Comparison of ENCODE assay signal across 8 cellular contexts in genomic region chr14:21039059-21039422, GRCh38. TPM values are rescaled to one million over a fixed set of nuclear protein-coding genes. Genes with fewer than 3 reads are reported as not detected.
DNase-seq lines count a peak whose midpoint lies in the region; ATAC-seq, FAIRE-seq and TF ChIP-seq lines count a peak whose summit lies in the region.

No MANE protein-coding gene starts in this region.

- H4K91ac ChIP-seq in H1 (replicated peaks; ENCODE audit: insufficient read length, low read length) = no peak overlapping the region

- CTCF ChIA-PET in H1 (lab: Charles Lee; ENCODE audit: partially characterized antibody) = interaction anchor here (1.1 to 7.2 kb wide), 20 partner anchors 9 to 341 kb away, joined by 3 to 371 read pairs (median 9); partner anchors contain the start of genes ARHGEF40, NDRG2 and TPPP2

- H3K36me3 ChIP-seq in H1 (ENCODE audit: control insufficient read depth in 2 of 4, insufficient read depth in 4 of 4, low read length in 3 of 4) (no peaks in the 10 kb centered on the region), thyroid gland (no peaks in the 10 kb centered on the region), HAP-1 (replicated peaks) (no peaks in the 10 kb centered on the region)

- TF ChIP-seq EP300 in H1 (IDR thresholded peaks at IDR 0.05; ENCODE audit: borderline replicate concordance in 1 of 2, low read depth in 2 of 2, low read length in 2 of 2) = no peak

- no peak overlapping the region for H2AK5ac ChIP-seq in H1 (ENCODE audit: low read depth, low read length)

- H3K14ac ChIP-seq in H1 (ENCODE audit: insufficient read length) = no peak overlapping the region

- no peak for ATAC-seq in GM18858 (IDR thresholded peaks at IDR 0.05; ENCODE audit: unreplicated experiment)

- no peak overlapping the region for H3K4me3 Mint-ChIP-seq in activated T-cell treated with anti-CD3 and anti-CD28 coated beads, Interleukin-2, amount 50 U/mL, for 24 hours

- no peak overlapping the region for H2AFZ ChIP-seq in H1 (ENCODE audit: low read length)

- WGBS in H1 (ENCODE audit: extremely low coverage in 1 of 2, insufficient coverage in 1 of 2, insufficient read length in 1 of 2, insufficient replicate concordance in 2 of 2, low coverage in 1 of 2, low lambda C conversion rate in 2 of 2, missing lambda C conversion rate in 1 of 2), 2 experiments = 61% methylated on average over 5 of the region's 7 CpGs; no CpG with 5 or more reads in 1 of the 2 experiments
- WGBS in thyroid gland, 2 donors = 7 to 20% methylated on average over 7 of the region's 7 CpGs

- POLR2A ChIA-PET in H1 (lab: Charles Lee; ENCODE audit: partially characterized antibody) = interaction anchor here (1.3 to 4.4 kb wide), 5 partner anchors 13 to 29 kb away, joined by 5 to 36 read pairs (median 10); partner anchors contain the start of gene NDRG2

- no peak overlapping the region for H3K9ac ChIP-seq in H1 (replicated peaks in 1 of 4; ENCODE audit: extremely low read depth in 1 of 4, low read depth in 3 of 4, low read length in 3 of 4)

- no peaks in the 10 kb centered on the region for H3K79me1 ChIP-seq in H1 (ENCODE audit: low read depth, low read length)

- no peaks in the 10 kb centered on the region for H3K4me1 Mint-ChIP-seq in activated T-cell treated with anti-CD3 and anti-CD28 coated beads, Interleukin-2, amount 50 U/mL, for 24 hours (ENCODE audit: low read depth)

- H3K18ac ChIP-seq in H1 (ENCODE audit: extremely low read depth, low read length) = peak overlapping the region; percentile 36; the same call in 1 of the 2 replicates

- no peak for FAIRE-seq in H1 (lab: Jason Lieb, UNC)

- no peak overlapping the region for H2BK120ac ChIP-seq in H1 (replicated peaks; ENCODE audit: low read depth, low read length)

- H3K4me3 ChIP-seq in H1 (ENCODE audit: extremely low read depth in 1 of 4, insufficient read depth in 2 of 4, low read depth in 3 of 4, low read length in 4 of 4) (no peak overlapping the region), thyroid gland (replicated peaks in 1 of 3) (no peak overlapping the region), HAP-1 (no peak overlapping the region)

- no peak overlapping the region for H3K4ac ChIP-seq in H1 (replicated peaks; ENCODE audit: insufficient read length, low read depth, low read length)

- H2BK15ac ChIP-seq in H1 (ENCODE audit: low read length) = no peak overlapping the region

- intact Hi-C loops in thyroid gland (cut with DNase I) = no loop called here

- H3K4me2 ChIP-seq in H1 (ENCODE audit: insufficient read depth in 1 of 2, low read depth in 2 of 2, low read length in 2 of 2) = peak overlapping the region; percentile 15 to 27; a peak in 1 of 4 replicates

- H2BK5ac ChIP-seq in H1 (ENCODE audit: low read depth, low read length) = no peak overlapping the region; the same call in 1 of the 2 replicates

- TF ChIP-seq POLR2A in H1 (IDR thresholded peaks at IDR 0.05; ENCODE audit: control extremely low read depth in 1 of 2, low read depth in 2 of 2, low read length in 2 of 2) (0 out of 3 replicates have a peak, but pooled peaks of 1 of the 2 experiments have one; percentile 25), thyroid gland (IDR thresholded peaks at IDR 0.05) (peak in 1 of 2 donors; percentile 25)

- no peak overlapping the region for H3K56ac ChIP-seq in H1 (replicated peaks; ENCODE audit: insufficient read length, low read depth, low read length)

- no peak overlapping the region for H3K23ac ChIP-seq in H1 (ENCODE audit: insufficient read length)

- peaks cover 8 to 11% (median 10%) of the 10 kb centered on the region in 4 experiments; a peak in 6 of 7 replicates for H3K4me1 ChIP-seq in H1 (replicated peaks in 1 of 4; ENCODE audit: control insufficient read depth in 3 of 4, insufficient read depth in 4 of 4, low read length in 3 of 4)
- peaks cover 24 to 34% of the 10 kb centered on the region in 2 donors for H3K4me1 ChIP-seq in thyroid gland
- H3K4me1 ChIP-seq in HAP-1 = no peaks in the 10 kb centered on the region

- no peak overlapping the region for H2BK20ac ChIP-seq in H1 (ENCODE audit: low read length)

- H3K79me2 ChIP-seq in H1 (ENCODE audit: control insufficient read depth in 1 of 2, insufficient read depth in 2 of 2, low read length in 2 of 2) = no peaks in the 10 kb centered on the region

- no peaks in the 10 kb centered on the region for H3K36me3 Mint-ChIP-seq in activated T-cell treated with anti-CD3 and anti-CD28 coated beads, Interleukin-2, amount 50 U/mL, for 24 hours (ENCODE audit: low read depth)

- no peak for TF ChIP-seq CTCF in H1 (IDR thresholded peaks at IDR 0.05; ENCODE audit: control extremely low read depth in 1 of 3, insufficient read depth in 1 of 3, low read depth in 1 of 3, low read length in 3 of 3)
- no peak for TF ChIP-seq CTCF in thyroid gland (IDR thresholded peaks at IDR 0.05)

- peaks cover 2% of the 10 kb centered on the region; the same call in 1 of the 2 replicates for H3K23me2 ChIP-seq in H1 (ENCODE audit: low read depth, low read length)

- DNase-seq in NCI-H2196 treated with DMSO at 0.1 percent for 48 hours (lab: John Stamatoyannopoulos, UW; ENCODE audit: unreplicated experiment) = peak; percentile 54
- DNase-seq in H1 (ENCODE audit: low read depth in 1 of 2, low spot score in 2 of 2) = peak in 1 of 2 experiments; percentile 54
- peak; percentile 90 for DNase-seq in medulla oblongata (ENCODE audit: extremely low spot score)
- peak; percentile 68 to 82 for DNase-seq in thyroid gland
- DNase-seq in HT-29 (ENCODE audit: low spot score) = no peak
- DNase-seq in activated T-cell treated with anti-CD3 and anti-CD28 coated beads, Interleukin-2, amount 50 U/mL, for 24 hours = no peak
- DNase-seq in HAP-1 (ENCODE audit: low spot score in 2 of 2) = no peak

- no peak overlapping the region for H4K8ac ChIP-seq in H1 (ENCODE audit: extremely low read depth, insufficient read depth, low read length)

- H2BK12ac ChIP-seq in H1 (ENCODE audit: low read depth, low read length) = peak overlapping the region; percentile 78; the same call in 1 of the 2 replicates

- no peaks in the 10 kb centered on the region for H3K9me3 Mint-ChIP-seq in activated T-cell treated with anti-CD3 and anti-CD28 coated beads, Interleukin-2, amount 50 U/mL, for 24 hours

- no peak; a peak in 1 of 4 replicates for TF ChIP-seq RAD21 in H1 (IDR thresholded peaks at IDR 0.05 in 1 of 2, conservative IDR thresholded peaks at IDR 0.05 in 1 of 2; ENCODE audit: low read depth in 2 of 2, low read length in 2 of 2)

- H4K5ac ChIP-seq in H1 (ENCODE audit: insufficient read length, low read depth, low read length) = no peak overlapping the region

- H4K20me1 ChIP-seq in H1 (replicated peaks in 1 of 2; ENCODE audit: control insufficient read depth in 1 of 2, insufficient read depth in 2 of 2, low read length in 2 of 2) = no peaks in the 10 kb centered on the region

- in situ Hi-C loops in HAP-1 (cut with MboI; ENCODE audit: low sequenced_read_pairs) = no loop called here

- H3K27ac Mint-ChIP-seq in activated T-cell treated with anti-CD3 and anti-CD28 coated beads, Interleukin-2, amount 50 U/mL, for 24 hours = no peak overlapping the region

- H3K27me3 ChIP-seq in H1 (replicated peaks in 1 of 4; ENCODE audit: control insufficient read depth in 3 of 4, extremely low read depth in 1 of 4, insufficient read depth in 3 of 4, low read length in 3 of 4) = peaks cover 0 to 3% (median 0%) of the 10 kb centered on the region in 4 experiments; a peak in 1 of 7 replicates
- no peaks in the 10 kb centered on the region for H3K27me3 ChIP-seq in thyroid gland
- no peaks in the 10 kb centered on the region; the same call in none of the 2 replicates for H3K27me3 ChIP-seq in HAP-1 (ENCODE audit: low read depth)

- H3K9me3 ChIP-seq in H1 (ENCODE audit: insufficient read depth in 2 of 2, low read depth in 1 of 2, low read length in 1 of 2) (no peaks in the 10 kb centered on the region), thyroid gland (no peaks in the 10 kb centered on the region), HAP-1 (no peaks in the 10 kb centered on the region)

- H3K27me3 Mint-ChIP-seq in activated T-cell treated with anti-CD3 and anti-CD28 coated beads, Interleukin-2, amount 50 U/mL, for 24 hours = peaks cover 8% of the 10 kb centered on the region

- H3K27ac ChIP-seq in H1 (ENCODE audit: low read depth, low read length) (no peak overlapping the region), thyroid gland (peak overlapping the region; percentile 63 to 81 (median 75))

RNA-seq across cellular contexts. Expression of gene RNASE7, which starts 3.1 kb away (rescaled TPM):
- total RNA-seq in H1 (2021; fragmentation: NEBNext Ultra II Directional; extraction: Animal tissue kit (Norgen Biotek cat#: 25700)) = not detected in 2 replicates
- not detected in 2 replicates for polyA plus RNA-seq in H1 (2011; rRNA removed)
- not detected for polyA plus RNA-seq in H1 (2011; cell fraction: cytosol; rRNA removed)
- 0.13 TPM for polyA plus RNA-seq in H1 (2011; cell fraction: nucleus; rRNA removed)
- polyA plus RNA-seq in H1 (2012, experiment 1 of 2) = not detected in 4 replicates
- not detected for polyA plus RNA-seq in H1 (2012, experiment 2 of 2)
- polyA plus RNA-seq in H1 (2013, experiment 1 of 2) = 0.04 TPM
- not detected for polyA plus RNA-seq in H1 (2013, experiment 2 of 2)
- not detected in 2 replicates for polyA minus RNA-seq in H1 (2011; rRNA and poly(A)+ RNA removed)
- polyA minus RNA-seq in H1 (2011; cell fraction: cytosol; rRNA and poly(A)+ RNA removed) = not detected
- polyA minus RNA-seq in H1 (2011; cell fraction: nucleus; rRNA and poly(A)+ RNA removed) = not detected
- not detected for total RNA-seq in thyroid gland
- total RNA-seq in HT-29 (2014; rRNA removed; shearing (Covaris generic)) = not detected in 2 replicates

RNA-seq across cellular contexts. Expression of gene RNASE13, which starts 4.4 kb away (rescaled TPM):
- not detected in 2 replicates for total RNA-seq in H1 (2021; fragmentation: NEBNext Ultra II Directional; extraction: Animal tissue kit (Norgen Biotek cat#: 25700))
- 0.05 TPM in 1 of 2 replicates, not detected in the other for polyA plus RNA-seq in H1 (2011; rRNA removed)
- not detected for polyA plus RNA-seq in H1 (2011; cell fraction: cytosol; rRNA removed)
- polyA plus RNA-seq in H1 (2011; cell fraction: nucleus; rRNA removed) = not detected
- not detected in 4 replicates for polyA plus RNA-seq in H1 (2012, experiment 1 of 2)
- polyA plus RNA-seq in H1 (2012, experiment 2 of 2) = not detected
- polyA plus RNA-seq in H1 (2013, experiment 1 of 2) = not detected
- not detected for polyA plus RNA-seq in H1 (2013, experiment 2 of 2)
- 0.17 TPM in 1 of 2 replicates, not detected in the other for polyA minus RNA-seq in H1 (2011; rRNA and poly(A)+ RNA removed)
- not detected for polyA minus RNA-seq in H1 (2011; cell fraction: cytosol; rRNA and poly(A)+ RNA removed)
- not detected for polyA minus RNA-seq in H1 (2011; cell fraction: nucleus; rRNA and poly(A)+ RNA removed)
- not detected for total RNA-seq in thyroid gland
- total RNA-seq in HT-29 (2014; rRNA removed; shearing (Covaris generic)) = not detected in 2 replicates

RNA-seq across cellular contexts. Expression of gene TPPP2, which starts 9.0 kb away (rescaled TPM):
- total RNA-seq in H1 (2021; fragmentation: NEBNext Ultra II Directional; extraction: Animal tissue kit (Norgen Biotek cat#: 25700)) = 0.34 TPM in 1 of 2 replicates, not detected in the other
- polyA plus RNA-seq in H1 (2011; rRNA removed) = not detected in 2 replicates
- polyA plus RNA-seq in H1 (2011; cell fraction: cytosol; rRNA removed) = 0.34 TPM
- 0.43 TPM for polyA plus RNA-seq in H1 (2011; cell fraction: nucleus; rRNA removed)
- not detected in 4 replicates for polyA plus RNA-seq in H1 (2012, experiment 1 of 2)
- polyA plus RNA-seq in H1 (2012, experiment 2 of 2) = not detected
- polyA plus RNA-seq in H1 (2013, experiment 1 of 2) = 0.14 TPM
- polyA plus RNA-seq in H1 (2013, experiment 2 of 2) = 0.13 TPM
- not detected in 2 replicates for polyA minus RNA-seq in H1 (2011; rRNA and poly(A)+ RNA removed)
- not detected for polyA minus RNA-seq in H1 (2011; cell fraction: cytosol; rRNA and poly(A)+ RNA removed)
- polyA minus RNA-seq in H1 (2011; cell fraction: nucleus; rRNA and poly(A)+ RNA removed) = 0.90 TPM
- not detected for total RNA-seq in thyroid gland
- total RNA-seq in HT-29 (2014; rRNA removed; shearing (Covaris generic)) = not detected in 2 replicates

RNA-seq across cellular contexts. Expression of gene NDRG2, which starts 14.2 kb away (rescaled TPM):
- 27.2 and 29.9 TPM in 2 replicates for total RNA-seq in H1 (2021; fragmentation: NEBNext Ultra II Directional; extraction: Animal tissue kit (Norgen Biotek cat#: 25700))
- polyA plus RNA-seq in H1 (2011; rRNA removed) = 48.6 and 65.0 TPM in 2 replicates
- polyA plus RNA-seq in H1 (2011; cell fraction: cytosol; rRNA removed) = 74.5 TPM
- 117 TPM for polyA plus RNA-seq in H1 (2011; cell fraction: nucleus; rRNA removed)
- polyA plus RNA-seq in H1 (2012, experiment 1 of 2) = 22.5 to 36.8 TPM (median 32.4 TPM) in 4 replicates
- polyA plus RNA-seq in H1 (2012, experiment 2 of 2) = 33.2 TPM
- polyA plus RNA-seq in H1 (2013, experiment 1 of 2) = 18.1 TPM
- polyA plus RNA-seq in H1 (2013, experiment 2 of 2) = 15.8 TPM
- polyA minus RNA-seq in H1 (2011; rRNA and poly(A)+ RNA removed) = 33.5 and 45.8 TPM in 2 replicates
- polyA minus RNA-seq in H1 (2011; cell fraction: cytosol; rRNA and poly(A)+ RNA removed) = 19.1 TPM
- polyA minus RNA-seq in H1 (2011; cell fraction: nucleus; rRNA and poly(A)+ RNA removed) = 45.5 TPM
- 100 to 1,000 TPM; 152 to 212 (median 183) TPM for total RNA-seq in thyroid gland
- total RNA-seq in HT-29 (2014; rRNA removed; shearing (Covaris generic)) = 16.0 and 18.1 TPM in 2 replicates

RNA-seq across cellular contexts. Expression of gene RNASE8, which starts 18.6 kb away (rescaled TPM):
- not detected in 2 replicates for total RNA-seq in H1 (2021; fragmentation: NEBNext Ultra II Directional; extraction: Animal tissue kit (Norgen Biotek cat#: 25700))
- not detected in 2 replicates for polyA plus RNA-seq in H1 (2011; rRNA removed)
- polyA plus RNA-seq in H1 (2011; cell fraction: cytosol; rRNA removed) = not detected
- polyA plus RNA-seq in H1 (2011; cell fraction: nucleus; rRNA removed) = not detected
- not detected in 4 replicates for polyA plus RNA-seq in H1 (2012, experiment 1 of 2)
- not detected for polyA plus RNA-seq in H1 (2012, experiment 2 of 2)
- not detected for polyA plus RNA-seq in H1 (2013, experiment 1 of 2)
- polyA plus RNA-seq in H1 (2013, experiment 2 of 2) = not detected
- not detected in 2 replicates for polyA minus RNA-seq in H1 (2011; rRNA and poly(A)+ RNA removed)
- polyA minus RNA-seq in H1 (2011; cell fraction: cytosol; rRNA and poly(A)+ RNA removed) = not detected
- not detected for polyA minus RNA-seq in H1 (2011; cell fraction: nucleus; rRNA and poly(A)+ RNA removed)
- total RNA-seq in thyroid gland = not detected
- total RNA-seq in HT-29 (2014; rRNA removed; shearing (Covaris generic)) = not detected in 2 replicates

Comparison
In these comparisons a context has a peak if more than half of its experiments do, and no peak if none do; other contexts are left out.
1. DNase-seq: peak in NCI-H2196 treated with DMSO at 0.1 percent for 48 hours (single experiment), medulla oblongata (single experiment) and thyroid gland (2 of 2); none in HT-29 (single experiment), activated T-cell treated with anti-CD3 and anti-CD28 coated beads, Interleukin-2, amount 50 U/mL, for 24 hours (single experiment) and HAP-1 (0 of 2).